22 cellular contexts compared by ENCODE assay signal in genomic region chr17:79374087-79374486, GRCh38.
"Had no signal": no experiment of that assay in that cellular context is flagged by ENCODE, and none has a peak within 500 bp of the region (broad histone marks: within the 10 kb centered on the region; RNA-seq: fewer than 3 reads in every experiment).

No MANE protein-coding gene starts in this region.

- H3K4me3 Mint-ChIP-seq: naive thymus-derived CD4-positive, alpha-beta T cell; nephron progenitor cell; stimulated activated effector memory CD8-positive, alpha-beta T cell treated with anti-CD3 and anti-CD28 coated beads, Interleukin-12 subunit alpha, Interleukin-12 subunit beta, amount 100 ng/mL, for 72 hours had no signal

- DNase-seq: dorsolateral prefrontal cortex; effector CD8-positive, alpha-beta T cell; gastrocnemius medialis; left colon; mesendoderm; naive thymus-derived CD4-positive, alpha-beta T cell; nephron progenitor cell; psoas muscle; retina; right lobe of liver; stimulated activated CD4-positive, alpha-beta T cell treated with anti-CD3 and anti-CD28 coated beads, Interleukin-4, amount 100 ng/mL, for 1 hour; stimulated activated CD8-positive, alpha-beta memory T cell treated with anti-CD3 and anti-CD28 coated beads, Interleukin-4, amount 100 ng/mL, for 48 hours; stimulated activated naive CD8-positive, alpha-beta T cell treated with anti-CD3 and anti-CD28 coated beads, Interleukin-15, Interleukin-2, amounts not matched to agents 100 U/mL and 50 U/mL, for 24 hours; thyroid gland; upper lobe of left lung; uterus had no signal

- H3K27ac Mint-ChIP-seq: naive thymus-derived CD4-positive, alpha-beta T cell; nephron progenitor cell; stimulated activated effector memory CD8-positive, alpha-beta T cell treated with anti-CD3 and anti-CD28 coated beads, Interleukin-12 subunit alpha, Interleukin-12 subunit beta, amount 100 ng/mL, for 72 hours had no signal

- H3K36me3 ChIP-seq: esophagus muscularis mucosa, gastrocnemius medialis, neutrophil, right lobe of liver, suprapubic skin, thyroid gland, upper lobe of left lung, uterus had no signal

- H3K27ac ChIP-seq: coronary artery, epithelial cell of prostate, esophagus muscularis mucosa, gastrocnemius medialis, neutrophil, psoas muscle, right lobe of liver, suprapubic skin, thyroid gland, upper lobe of left lung, uterus had no signal

- H3K9me3 ChIP-seq: esophagus muscularis mucosa, gastrocnemius medialis, neutrophil, psoas muscle, right lobe of liver, suprapubic skin, thyroid gland, upper lobe of left lung, uterus had no signal

- H3K4me1 Mint-ChIP-seq: naive thymus-derived CD4-positive, alpha-beta T cell; stimulated activated effector memory CD8-positive, alpha-beta T cell treated with anti-CD3 and anti-CD28 coated beads, Interleukin-12 subunit alpha, Interleukin-12 subunit beta, amount 100 ng/mL, for 72 hours had no signal

- H3K4me1 ChIP-seq: esophagus muscularis mucosa, gastrocnemius medialis, psoas muscle, right lobe of liver, suprapubic skin, thyroid gland, upper lobe of left lung, uterus had no signal

- H3K9me3 Mint-ChIP-seq: nephron progenitor cell; stimulated activated effector memory CD8-positive, alpha-beta T cell treated with anti-CD3 and anti-CD28 coated beads, Interleukin-12 subunit alpha, Interleukin-12 subunit beta, amount 100 ng/mL, for 72 hours had no signal

- H3K4me3 ChIP-seq: coronary artery, dorsolateral prefrontal cortex, esophagus muscularis mucosa, gastrocnemius medialis, psoas muscle, right lobe of liver, suprapubic skin, thyroid gland, upper lobe of left lung, uterus had no signal

- H3K36me3 Mint-ChIP-seq: naive thymus-derived CD4-positive, alpha-beta T cell; stimulated activated effector memory CD8-positive, alpha-beta T cell treated with anti-CD3 and anti-CD28 coated beads, Interleukin-12 subunit alpha, Interleukin-12 subunit beta, amount 100 ng/mL, for 72 hours had no signal

- H3K27me3 ChIP-seq: right lobe of liver, thyroid gland, upper lobe of left lung, uterus had no signal
